In genomic region chr5:169711826-169712225, GRCh38 we compare ENCODE assay signal across 18 cellular contexts.
"Had no signal": no experiment of that assay in that cellular context is flagged by ENCODE, and none has a peak within 500 bp of the region (broad histone marks: within the 10 kb centered on the region; RNA-seq: fewer than 3 reads in every experiment).

No MANE protein-coding gene starts in this region.

- H3K4me3 Mint-ChIP-seq: dendritic cell treated with granulocyte-macrophage colony-stimulating factor and Interleukin-4, amounts not matched to agents 40 ng/mL and 50 ng/mL, for 4 days; effector memory CD8-positive, alpha-beta T cell; nephron progenitor cell; stimulated activated naive B cell treated with anti-CD40 and anti-IgM and Interleukin-4, amounts not matched to agents 10 μg/mL and 1 μg/mL and 100 μg/mL, for 72 hours had no signal

- ATAC-seq: effector memory CD8-positive, alpha-beta T cell; gastrocnemius medialis; heart right ventricle; left lobe of liver; sciatic nerve; stimulated activated naive B cell treated with anti-CD40 and anti-IgM and Interleukin-4, amounts not matched to agents 10 μg/mL and 1 μg/mL and 100 μg/mL, for 72 hours had no signal

- DNase-seq: effector memory CD8-positive, alpha-beta T cell; gastrocnemius medialis; heart right ventricle; islet precursor cell; naive B cell; nephron progenitor cell; posterior cingulate gyrus; spleen; stimulated activated CD4-positive, alpha-beta T cell treated with anti-CD3 and anti-CD28 coated beads, Interleukin-15, amount 100 ng/mL, for 24 hours; stimulated activated CD4-positive, alpha-beta T cell treated with anti-CD3 and anti-CD28 coated beads, Interleukin-1b, Interleukin-23, amount 100 ng/mL, for 48 hours; stimulated activated CD4-positive, alpha-beta T cell treated with anti-CD3 and anti-CD28 coated beads, Interleukin-4, amount 100 ng/mL, for 24 hours; stimulated activated naive B cell treated with anti-CD40 and anti-IgM and Interleukin-4, amounts not matched to agents 10 μg/mL and 1 μg/mL and 100 μg/mL, for 72 hours; stomach; substantia nigra; transverse colon had no signal

- H3K9me3 Mint-ChIP-seq: dendritic cell treated with granulocyte-macrophage colony-stimulating factor and Interleukin-4, amounts not matched to agents 40 ng/mL and 50 ng/mL, for 4 days; effector memory CD8-positive, alpha-beta T cell; naive B cell; stimulated activated naive B cell treated with anti-CD40 and anti-IgM and Interleukin-4, amounts not matched to agents 10 μg/mL and 1 μg/mL and 100 μg/mL, for 72 hours had no signal

- H3K27me3 Mint-ChIP-seq: dendritic cell treated with granulocyte-macrophage colony-stimulating factor and Interleukin-4, amounts not matched to agents 40 ng/mL and 50 ng/mL, for 4 days; effector memory CD8-positive, alpha-beta T cell; naive B cell; stimulated activated naive B cell treated with anti-CD40 and anti-IgM and Interleukin-4, amounts not matched to agents 10 μg/mL and 1 μg/mL and 100 μg/mL, for 72 hours had no signal

- H3K27ac Mint-ChIP-seq: dendritic cell treated with granulocyte-macrophage colony-stimulating factor and Interleukin-4, amounts not matched to agents 40 ng/mL and 50 ng/mL, for 4 days; effector memory CD8-positive, alpha-beta T cell; nephron progenitor cell; stimulated activated naive B cell treated with anti-CD40 and anti-IgM and Interleukin-4, amounts not matched to agents 10 μg/mL and 1 μg/mL and 100 μg/mL, for 72 hours had no signal
